13 cellular contexts compared by ENCODE assay signal in the genomic region with DNA sequence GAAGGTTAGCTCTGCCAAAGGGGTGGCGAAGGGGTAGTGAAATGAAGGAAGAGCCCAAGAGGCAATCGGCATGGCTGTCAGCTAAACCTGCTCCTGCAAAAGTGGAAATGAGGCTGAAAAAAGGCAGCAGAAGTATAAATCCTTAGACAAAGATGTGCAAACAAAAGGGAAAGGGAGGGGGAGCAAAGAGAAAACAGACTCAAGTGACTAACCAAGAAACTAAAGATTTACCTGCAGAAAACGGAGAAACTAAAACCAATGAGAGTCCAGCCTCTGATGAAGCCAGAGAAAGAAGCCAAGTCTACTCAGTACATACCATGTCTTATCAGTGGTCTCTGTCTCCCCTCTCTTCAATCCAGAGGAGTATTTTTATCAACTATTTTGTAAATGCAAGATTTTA.
"Had no signal": no experiment of that assay in that cellular context is flagged by ENCODE, and none has a peak within 500 bp of the region (broad histone marks: within the 10 kb centered on the region; RNA-seq: fewer than 3 reads in every experiment).

No MANE protein-coding gene starts in this region.

- H3K4me3 ChIP-seq: thyroid gland, uterus had no signal

- H3K9me3 ChIP-seq: thyroid gland, uterus had no signal

- H3K4me3 Mint-ChIP-seq: activated CD4-positive, alpha-beta memory T cell treated with anti-CD3 and anti-CD28 coated beads for 36 hours; stimulated activated memory B cell treated with anti-CD40 and anti-IgM and Interleukin-4, amounts not matched to agents 10 μg/mL and 1 μg/mL and 100 μg/mL, for 72 hours had no signal

- H3K27me3 Mint-ChIP-seq: activated CD4-positive, alpha-beta memory T cell treated with anti-CD3 and anti-CD28 coated beads for 36 hours; stimulated activated memory B cell treated with anti-CD40 and anti-IgM and Interleukin-4, amounts not matched to agents 10 μg/mL and 1 μg/mL and 100 μg/mL, for 72 hours had no signal

- H3K27me3 ChIP-seq: foreskin keratinocyte, thyroid gland, uterus had no signal

- H3K36me3 ChIP-seq: uterus had no signal

- DNase-seq: activated CD4-positive, alpha-beta memory T cell treated with anti-CD3 and anti-CD28 coated beads for 36 hours; activated T-cell treated with anti-CD3 and anti-CD28 coated beads, Interleukin-2, amount 50 U/mL, for 48 hours; aorta; cerebellar nuclear complex; effector CD8-positive, alpha-beta T cell; foreskin keratinocyte; glutamatergic neuron; kidney glomerular epithelial cell; posterior cingulate gyrus; T-helper 9 cell; thyroid gland; uterus had no signal

- H3K27ac ChIP-seq: foreskin keratinocyte, thyroid gland, uterus had no signal

- H3K4me1 ChIP-seq: foreskin keratinocyte had no signal

- ATAC-seq: foreskin keratinocyte; stimulated activated memory B cell treated with anti-CD40 and anti-IgM and Interleukin-4, amounts not matched to agents 10 μg/mL and 1 μg/mL and 100 μg/mL, for 72 hours had no signal

- H3K9me3 Mint-ChIP-seq: activated CD4-positive, alpha-beta memory T cell treated with anti-CD3 and anti-CD28 coated beads for 36 hours; stimulated activated memory B cell treated with anti-CD40 and anti-IgM and Interleukin-4, amounts not matched to agents 10 μg/mL and 1 μg/mL and 100 μg/mL, for 72 hours had no signal

- H3K27ac Mint-ChIP-seq: activated CD4-positive, alpha-beta memory T cell treated with anti-CD3 and anti-CD28 coated beads for 36 hours; stimulated activated memory B cell treated with anti-CD40 and anti-IgM and Interleukin-4, amounts not matched to agents 10 μg/mL and 1 μg/mL and 100 μg/mL, for 72 hours had no signal
